30 cellular contexts compared by ENCODE assay signal in the genomic region with DNA sequence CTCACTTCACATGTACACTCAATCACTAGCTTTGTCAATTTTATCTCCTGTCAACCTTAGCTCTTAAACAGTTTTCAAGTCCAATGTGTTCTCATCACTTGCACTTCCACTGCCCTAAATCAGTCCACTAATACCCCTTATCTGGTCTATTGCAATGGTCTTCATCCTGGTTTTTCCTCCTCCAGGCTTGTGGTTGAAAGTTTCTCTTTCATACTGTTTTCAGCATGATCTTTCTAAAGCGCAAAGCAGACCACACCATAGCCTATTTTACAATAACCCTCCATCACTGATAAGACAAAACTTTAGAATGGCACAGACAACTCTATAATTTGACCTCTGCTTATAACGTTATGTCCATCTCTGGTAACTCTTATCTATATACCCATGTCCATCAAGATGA.
"Had no signal": no experiment of that assay in that cellular context is flagged by ENCODE, and none has a peak within 500 bp of the region (broad histone marks: within the 10 kb centered on the region; RNA-seq: fewer than 3 reads in every experiment).

No MANE protein-coding gene starts in this region.

- H3K36me3 Mint-ChIP-seq: naive thymus-derived CD4-positive, alpha-beta T cell; natural killer cell; stimulated activated memory B cell treated with anti-CD40 and anti-IgM and Interleukin-4, amounts not matched to agents 10 μg/mL and 1 μg/mL and 100 μg/mL, for 72 hours had no signal

- H3K4me1 ChIP-seq: psoas muscle had no signal

- H3K9me3 Mint-ChIP-seq: naive thymus-derived CD4-positive, alpha-beta T cell; natural killer cell; nephron; stimulated activated memory B cell treated with anti-CD40 and anti-IgM and Interleukin-4, amounts not matched to agents 10 μg/mL and 1 μg/mL and 100 μg/mL, for 72 hours; stimulated activated naive CD8-positive, alpha-beta T cell treated with anti-CD3 and anti-CD28 coated beads, Interleukin-15, amount 100 ng/mL, for 72 hours had no signal

- ATAC-seq: naive thymus-derived CD4-positive, alpha-beta T cell; natural killer cell; pancreas; psoas muscle; right cardiac atrium; sciatic nerve; stimulated activated memory B cell treated with anti-CD40 and anti-IgM and Interleukin-4, amounts not matched to agents 10 μg/mL and 1 μg/mL and 100 μg/mL, for 72 hours; stimulated activated naive CD8-positive, alpha-beta T cell treated with anti-CD3 and anti-CD28 coated beads, Interleukin-15, amount 100 ng/mL, for 72 hours; stimulated activated naive CD8-positive, alpha-beta T cell treated with anti-CD3 and anti-CD28 coated beads, Interleukin-15, Interleukin-2, amounts not matched to agents 100 U/mL and 50 U/mL, for 24 hours had no signal

- H3K27ac Mint-ChIP-seq: natural killer cell; progenitor cell of endocrine pancreas; stimulated activated memory B cell treated with anti-CD40 and anti-IgM and Interleukin-4, amounts not matched to agents 10 μg/mL and 1 μg/mL and 100 μg/mL, for 72 hours; stimulated activated naive CD8-positive, alpha-beta T cell treated with anti-CD3 and anti-CD28 coated beads, Interleukin-15, amount 100 ng/mL, for 72 hours had no signal

- H3K27ac ChIP-seq: neutrophil, pancreas, psoas muscle, skin epidermis, suprapubic skin, thoracic aorta, thyroid gland, upper lobe of left lung, vagina had no signal

- H3K36me3 ChIP-seq: neutrophil, pancreas, spleen, suprapubic skin, thoracic aorta, thyroid gland, tibial nerve, upper lobe of left lung, vagina had no signal

- H3K4me3 ChIP-seq: pancreas, psoas muscle, skin epidermis, smooth muscle cell, spleen, suprapubic skin, thoracic aorta, thyroid gland, tibial nerve, upper lobe of left lung, vagina had no signal

- DNase-seq: naive thymus-derived CD4-positive, alpha-beta T cell; natural killer cell; nucleus accumbens; pancreas; posterior cingulate gyrus; psoas muscle; right cardiac atrium; spleen; stimulated activated CD4-positive, alpha-beta T cell treated with anti-CD3 and anti-CD28 coated beads, Interleukin-12 subunit alpha, Interleukin-12 subunit beta, amount 100 ng/mL, for 4 hours; stimulated activated CD4-positive, alpha-beta T cell treated with anti-CD3 and anti-CD28 coated beads, Interleukin-1b, Interleukin-23, amount 100 ng/mL, for 48 hours; stimulated activated CD4-positive, alpha-beta T cell treated with anti-CD3 and anti-CD28 coated beads, Interleukin-4, amount 100 ng/mL, for 1 hour; stimulated activated CD4-positive, alpha-beta T cell treated with anti-CD3 and anti-CD28 coated beads, Interleukin-4, amount 100 ng/mL, for 4 hours; stimulated activated CD8-positive, alpha-beta memory T cell treated with anti-CD3 and anti-CD28 coated beads, Interleukin-4, amount 100 ng/mL, for 48 hours; stimulated activated naive CD4-positive, alpha-beta T cell; stimulated activated naive CD8-positive, alpha-beta T cell treated with anti-CD3 and anti-CD28 coated beads, Interleukin-15, amount 100 ng/mL, for 72 hours; stimulated activated naive CD8-positive, alpha-beta T cell treated with anti-CD3 and anti-CD28 coated beads, Interleukin-15, Interleukin-2, amounts not matched to agents 100 U/mL and 50 U/mL, for 24 hours; thyroid gland; trophoblast cell; upper lobe of left lung had no signal

- H3K27me3 ChIP-seq: pancreas, spleen, suprapubic skin, thyroid gland, tibial nerve, upper lobe of left lung, vagina had no signal

- H3K4me3 Mint-ChIP-seq: naive thymus-derived CD4-positive, alpha-beta T cell; natural killer cell; stimulated activated memory B cell treated with anti-CD40 and anti-IgM and Interleukin-4, amounts not matched to agents 10 μg/mL and 1 μg/mL and 100 μg/mL, for 72 hours; stimulated activated naive CD8-positive, alpha-beta T cell treated with anti-CD3 and anti-CD28 coated beads, Interleukin-15, amount 100 ng/mL, for 72 hours had no signal

- H3K9me3 ChIP-seq: neutrophil, pancreas, psoas muscle, spleen, suprapubic skin, thoracic aorta, thyroid gland, tibial nerve, upper lobe of left lung, vagina had no signal

- H3K4me2 ChIP-seq: smooth muscle cell had no signal

- H3K27me3 Mint-ChIP-seq: progenitor cell of endocrine pancreas; stimulated activated memory B cell treated with anti-CD40 and anti-IgM and Interleukin-4, amounts not matched to agents 10 μg/mL and 1 μg/mL and 100 μg/mL, for 72 hours; stimulated activated naive CD8-positive, alpha-beta T cell treated with anti-CD3 and anti-CD28 coated beads, Interleukin-15, amount 100 ng/mL, for 72 hours had no signal
